In genomic region chr12:49524660-49525324, GRCh38 we compare ENCODE assay signal across 29 cellular contexts. TPM values are rescaled to one million over a fixed set of nuclear protein-coding genes. Genes with fewer than 3 reads are reported as not detected.
DNase-seq lines count a peak whose midpoint lies in the region; ATAC-seq lines count a peak whose summit lies in the region.
"Had no signal": no experiment of that assay in that cellular context is flagged by ENCODE, and none has a peak within 500 bp of the region (broad histone marks: within the 10 kb centered on the region; RNA-seq: fewer than 3 reads in every experiment).

No MANE protein-coding gene starts in this region.

- H3K27me3 ChIP-seq in MG63: no peaks in the 10 kb centered on the region
- H3K27me3 ChIP-seq: brain microvascular endothelial cell, neutrophil, right lobe of liver had no signal

- ATAC-seq in left cardiac atrium (peak; percentile 38 to 88), GM21515 (IDR thresholded peaks at IDR 0.05; ENCODE audit: unreplicated experiment) (no peak)
- ATAC-seq: activated T-cell treated with anti-CD3 and anti-CD28 coated beads, Interleukin-2, amount 50 U/mL, for 4 hours; HCT116; stimulated activated effector memory CD8-positive, alpha-beta T cell treated with anti-CD3 and anti-CD28 coated beads, Interleukin-12 subunit alpha, Interleukin-12 subunit beta, amount 100 ng/mL, for 72 hours had no signal

- H3K36me3 ChIP-seq in MG63: peaks cover 22% of the 10 kb centered on the region
- H3K36me3 ChIP-seq: neutrophil had no signal

- DNase-seq in MG63: peak; percentile 59
- DNase-seq in dermis blood vessel endothelial cell: peak; percentile 46
- no peak for DNase-seq in left cardiac atrium
- DNase-seq in posterior vena cava (ENCODE audit: low spot score): peak; percentile 14
- DNase-seq in NCI-H1105 treated with DMSO at 0.1 percent for 48 hours (lab: John Stamatoyannopoulos, UW): no peak
- no peak for DNase-seq in retina
- no peak for DNase-seq in HuH-7 (ENCODE audit: low spot score)
- DNase-seq: activated CD4-positive, alpha-beta T cell treated with anti-CD3 and anti-CD28 coated beads, Interleukin-2, amount 10 ng/mL, durations not matched to agents 7 days and 5 days; activated naive CD4-positive, alpha-beta T cell; activated T-cell treated with anti-CD3 and anti-CD28 coated beads, Interleukin-2, amount 50 U/mL, for 4 hours; brain microvascular endothelial cell; foreskin melanocyte; Karpas-422; MV-4-11; NCI-H1694; NCI-H2171; NCI-H510A treated with DMSO at 0.1 percent for 48 hours; NK-92 treated with Interleukin-12 subunit alpha and Interleukin-12 subunit beta, amount 100 ng/mL, for 24 hours; PC-9; right lobe of liver; SHP77; stimulated activated CD4-positive, alpha-beta T cell treated with anti-CD3 and anti-CD28 coated beads, Interleukin-12 subunit alpha, Interleukin-12 subunit beta, amount 100 ng/mL, for 4 hours; stimulated activated CD4-positive, alpha-beta T cell treated with anti-CD3 and anti-CD28 coated beads, Interleukin-4, amount 100 ng/mL, for 24 hours; substantia nigra; T-helper 9 cell had no signal

- intact Hi-C loops in left cardiac atrium (cut with DNase I) (no loop called here), posterior vena cava (cut with DNase I) (no loop called here)

- no peak overlapping the region for H3K4me3 ChIP-seq in MG63
- H3K4me3 ChIP-seq: PC-9, right lobe of liver had no signal

- H3K9me3 ChIP-seq in MG63: no peaks in the 10 kb centered on the region
- H3K9me3 ChIP-seq: neutrophil, right lobe of liver had no signal

RNA-seq across cellular contexts. Expression of gene KCNH3, which starts 14.0 kb away (rescaled TPM):
- total RNA-seq in MG63 (2014; rRNA removed; shearing (Covaris generic); ENCODE audit: low replicate concordance): not detected in 2 replicates
- total RNA-seq in dermis blood vessel endothelial cell (0.09 TPM in 1 of 2 replicates, not detected in the other), left cardiac atrium (under 1 TPM; 0.44 to 0.73 TPM), posterior vena cava (under 1 TPM; 0.10 to 0.28 TPM)
- total RNA-seq: PC-9 had no signal

RNA-seq across cellular contexts. Expression of gene MCRS1, which starts 43.1 kb away (rescaled TPM):
- 54.4 and 107 TPM in 2 replicates for total RNA-seq in MG63 (2014; rRNA removed; shearing (Covaris generic); ENCODE audit: low replicate concordance)
- total RNA-seq in dermis blood vessel endothelial cell (58.5 and 73.9 TPM in 2 replicates), left cardiac atrium (10 to 100 TPM; 63.2 to 78.4 TPM), posterior vena cava (10 to 100 TPM; 37.3 to 38.1 TPM)

Comparison
In these comparisons a context has a peak if more than half of its experiments do, and no peak if none do; other contexts are left out.
1. DNase-seq: peak in MG63 (single experiment), dermis blood vessel endothelial cell (single experiment) and posterior vena cava (single experiment); none in left cardiac atrium (single experiment), NCI-H1105 treated with DMSO at 0.1 percent for 48 hours (single experiment), retina (single experiment) and HuH-7 (single experiment).